In genomic region chr2:171390941-171391516, GRCh38 we compare ENCODE assay signal across 11 cellular contexts. TPM values are rescaled to one million over a fixed set of nuclear protein-coding genes. Genes with fewer than 3 reads are reported as not detected.
A peak's percentile ranks its signal among the peaks of the same experiment; 100 is the strongest.
DNase-seq lines count a peak whose midpoint lies in the region; ATAC-seq and TF ChIP-seq lines count a peak whose summit lies in the region.
"Had no signal": no experiment of that assay in that cellular context is flagged by ENCODE, and none has a peak within 500 bp of the region (broad histone marks: within the 10 kb centered on the region; RNA-seq: fewer than 3 reads in every experiment).

No MANE protein-coding gene starts in this region.

- no peaks in the 10 kb centered on the region for H3K36me3 ChIP-seq in naive thymus-derived CD4-positive, alpha-beta T cell (ENCODE audit: control insufficient read depth in 2 of 3, insufficient read depth in 3 of 3, low read length in 3 of 3)
- H3K36me3 ChIP-seq: prostate gland had no signal

- POLR2A ChIA-PET in activated CD4-positive, alpha-beta memory T cell treated with anti-CD3 and anti-CD28 coated beads, Interleukin-2, amount 10 ng/mL, durations not matched to agents 7 days and 5 days (lab: Charles Lee): no interaction called here
- POLR2A ChIA-PET in naive thymus-derived CD4-positive, alpha-beta T cell (lab: Charles Lee): no interaction called here

- CTCF ChIA-PET in activated CD4-positive, alpha-beta memory T cell treated with anti-CD3 and anti-CD28 coated beads, Interleukin-2, amount 10 ng/mL, durations not matched to agents 7 days and 5 days (lab: Charles Lee): no interaction called here
- CTCF ChIA-PET in naive thymus-derived CD4-positive, alpha-beta T cell (lab: Charles Lee): no interaction called here

- H3K4me3 ChIP-seq in naive thymus-derived CD4-positive, alpha-beta T cell (ENCODE audit: low read length): no peak overlapping the region
- H3K4me3 ChIP-seq: prostate gland had no signal

- H3K9me3 ChIP-seq in naive thymus-derived CD4-positive, alpha-beta T cell (ENCODE audit: control insufficient read depth in 2 of 3, low read length in 3 of 3): no peaks in the 10 kb centered on the region
- H3K9me3 ChIP-seq: prostate gland had no signal

- H3K27me3 ChIP-seq in foreskin keratinocyte: no peaks in the 10 kb centered on the region
- H3K27me3 ChIP-seq in naive thymus-derived CD4-positive, alpha-beta T cell (ENCODE audit: control insufficient read depth in 2 of 2, insufficient read depth in 2 of 2, low read length in 2 of 2): no peaks in the 10 kb centered on the region

- H3K27ac ChIP-seq in foreskin keratinocyte: no peak overlapping the region
- H3K27ac ChIP-seq in naive thymus-derived CD4-positive, alpha-beta T cell (ENCODE audit: low read depth, low read length): no peak overlapping the region
- H3K27ac ChIP-seq: prostate gland had no signal

- H3K36me3 Mint-ChIP-seq in activated CD4-positive, alpha-beta memory T cell treated with anti-CD3 and anti-CD28 coated beads, Interleukin-2, amount 10 ng/mL, durations not matched to agents 7 days and 5 days (ENCODE audit: low read depth): peaks cover 7% of the 10 kb centered on the region
- peaks cover under 1 to 30% (median 12%) of the 10 kb centered on the region in 5 donors for H3K36me3 Mint-ChIP-seq in naive thymus-derived CD4-positive, alpha-beta T cell

- H3K4me3 Mint-ChIP-seq in activated CD4-positive, alpha-beta memory T cell treated with anti-CD3 and anti-CD28 coated beads, Interleukin-2, amount 10 ng/mL, durations not matched to agents 7 days and 5 days: no peak overlapping the region
- no peak overlapping the region for H3K4me3 Mint-ChIP-seq in naive thymus-derived CD4-positive, alpha-beta T cell
- H3K4me3 Mint-ChIP-seq: T-helper 17 cell had no signal

- ATAC-seq in HG02981 (IDR thresholded peaks at IDR 0.05; ENCODE audit: unreplicated experiment) (peak; percentile 41), foreskin keratinocyte (peak; percentile 10), GM19395 (IDR thresholded peaks at IDR 0.05; ENCODE audit: unreplicated experiment) (no peak)
- ATAC-seq in naive thymus-derived CD4-positive, alpha-beta T cell: no peak
- ATAC-seq: T-helper 17 cell had no signal

- peaks cover 20% of the 10 kb centered on the region for H3K4me1 Mint-ChIP-seq in activated CD4-positive, alpha-beta memory T cell treated with anti-CD3 and anti-CD28 coated beads, Interleukin-2, amount 10 ng/mL, durations not matched to agents 7 days and 5 days
- H3K4me1 Mint-ChIP-seq in naive thymus-derived CD4-positive, alpha-beta T cell: peaks cover 0 to 31% (median 10%) of the 10 kb centered on the region in 7 donors

- intact Hi-C loops in naive thymus-derived CD4-positive, alpha-beta T cell (cut with micrococcal nuclease): no loop called here

- TF ChIP-seq CTCF in foreskin keratinocyte (conservative IDR thresholded peaks at IDR 0.05): no peak

- peaks cover 4% of the 10 kb centered on the region for H3K4me1 ChIP-seq in foreskin keratinocyte
- no peaks in the 10 kb centered on the region for H3K4me1 ChIP-seq in naive thymus-derived CD4-positive, alpha-beta T cell (ENCODE audit: control insufficient read depth in 2 of 2, insufficient read depth in 2 of 2, low read length in 2 of 2)
- H3K4me1 ChIP-seq: prostate gland had no signal

- no peaks in the 10 kb centered on the region for H3K9me3 Mint-ChIP-seq in activated CD4-positive, alpha-beta memory T cell treated with anti-CD3 and anti-CD28 coated beads, Interleukin-2, amount 10 ng/mL, durations not matched to agents 7 days and 5 days
- H3K9me3 Mint-ChIP-seq in naive thymus-derived CD4-positive, alpha-beta T cell: peaks cover 0 to 5% (median 0%) of the 10 kb centered on the region in 11 donors

- DNase-seq in ELR (ENCODE audit: low read depth): peak; percentile 66
- DNase-seq in activated CD4-positive, alpha-beta memory T cell treated with anti-CD3 and anti-CD28 coated beads, Interleukin-2, amount 10 ng/mL, durations not matched to agents 7 days and 5 days: peak; percentile 27
- peak; percentile 30 to 36 for DNase-seq in foreskin keratinocyte
- no peak for DNase-seq in naive thymus-derived CD4-positive, alpha-beta T cell
- no peak for DNase-seq in CD1c-positive myeloid dendritic cell (ENCODE audit: extremely low spot score)
- no peak for DNase-seq in SHP77 (lab: John Stamatoyannopoulos, UW)
- DNase-seq: DMS79 treated with DMSO at 0.1 percent for 48 hours, T-helper 17 cell had no signal

- H3K27me3 Mint-ChIP-seq in activated CD4-positive, alpha-beta memory T cell treated with anti-CD3 and anti-CD28 coated beads, Interleukin-2, amount 10 ng/mL, durations not matched to agents 7 days and 5 days: no peaks in the 10 kb centered on the region
- H3K27me3 Mint-ChIP-seq in naive thymus-derived CD4-positive, alpha-beta T cell: no peaks in the 10 kb centered on the region
- H3K27me3 Mint-ChIP-seq: T-helper 17 cell had no signal

- no peak overlapping the region for H3K27ac Mint-ChIP-seq in activated CD4-positive, alpha-beta memory T cell treated with anti-CD3 and anti-CD28 coated beads, Interleukin-2, amount 10 ng/mL, durations not matched to agents 7 days and 5 days
- peak overlapping the region in 2 of 9 donors; percentile 28 to 30 for H3K27ac Mint-ChIP-seq in naive thymus-derived CD4-positive, alpha-beta T cell
- H3K27ac Mint-ChIP-seq: T-helper 17 cell had no signal

RNA-seq across cellular contexts. Expression of gene METTL8, which starts 42.8 kb away (rescaled TPM):
- 10 to 100 TPM; 13.6 to 20.0 TPM for total RNA-seq in activated CD4-positive, alpha-beta memory T cell treated with anti-CD3 and anti-CD28 coated beads, Interleukin-2, amount 10 ng/mL, durations not matched to agents 7 days and 5 days
- total RNA-seq in foreskin keratinocyte: 38.0 and 44.2 TPM in 2 replicates
- polyA plus RNA-seq in foreskin keratinocyte: 18.3 and 23.2 TPM in 2 replicates
- total RNA-seq in naive thymus-derived CD4-positive, alpha-beta T cell: 10 to 100 TPM; 11.8 to 21.6 (median 14.8) TPM
- polyA plus RNA-seq in naive thymus-derived CD4-positive, alpha-beta T cell: 10 to 100 TPM; 15.7 to 15.9 TPM

RNA-seq across cellular contexts. Expression of gene DCAF17, which starts 43.0 kb away (rescaled TPM):
- 10 to 100 TPM; 12.8 to 14.8 TPM for total RNA-seq in activated CD4-positive, alpha-beta memory T cell treated with anti-CD3 and anti-CD28 coated beads, Interleukin-2, amount 10 ng/mL, durations not matched to agents 7 days and 5 days
- total RNA-seq in foreskin keratinocyte: 17.1 and 19.6 TPM in 2 replicates
- polyA plus RNA-seq in foreskin keratinocyte: 3.3 and 4.6 TPM in 2 replicates
- total RNA-seq in naive thymus-derived CD4-positive, alpha-beta T cell: 10 to 100 TPM; 19.0 to 40.3 (median 23.7) TPM
- polyA plus RNA-seq in naive thymus-derived CD4-positive, alpha-beta T cell: 10 to 100 TPM; 12.7 to 13.6 TPM

Comparison
In these comparisons a context has a peak if more than half of its experiments do, and no peak if none do; other contexts are left out.
1. DNase-seq: peak in ELR (single experiment), activated CD4-positive, alpha-beta memory T cell treated with anti-CD3 and anti-CD28 coated beads, Interleukin-2, amount 10 ng/mL, durations not matched to agents 7 days and 5 days (single experiment) and foreskin keratinocyte (2 of 2); none in naive thymus-derived CD4-positive, alpha-beta T cell (0 of 9), CD1c-positive myeloid dendritic cell (single experiment) and SHP77 (0 of 2).
2. ATAC-seq: peak in HG02981 (single experiment) and foreskin keratinocyte (single experiment); none in GM19395 (single experiment) and naive thymus-derived CD4-positive, alpha-beta T cell (single experiment).